ENCODE assay signal across 26 cellular contexts in the genomic region with DNA sequence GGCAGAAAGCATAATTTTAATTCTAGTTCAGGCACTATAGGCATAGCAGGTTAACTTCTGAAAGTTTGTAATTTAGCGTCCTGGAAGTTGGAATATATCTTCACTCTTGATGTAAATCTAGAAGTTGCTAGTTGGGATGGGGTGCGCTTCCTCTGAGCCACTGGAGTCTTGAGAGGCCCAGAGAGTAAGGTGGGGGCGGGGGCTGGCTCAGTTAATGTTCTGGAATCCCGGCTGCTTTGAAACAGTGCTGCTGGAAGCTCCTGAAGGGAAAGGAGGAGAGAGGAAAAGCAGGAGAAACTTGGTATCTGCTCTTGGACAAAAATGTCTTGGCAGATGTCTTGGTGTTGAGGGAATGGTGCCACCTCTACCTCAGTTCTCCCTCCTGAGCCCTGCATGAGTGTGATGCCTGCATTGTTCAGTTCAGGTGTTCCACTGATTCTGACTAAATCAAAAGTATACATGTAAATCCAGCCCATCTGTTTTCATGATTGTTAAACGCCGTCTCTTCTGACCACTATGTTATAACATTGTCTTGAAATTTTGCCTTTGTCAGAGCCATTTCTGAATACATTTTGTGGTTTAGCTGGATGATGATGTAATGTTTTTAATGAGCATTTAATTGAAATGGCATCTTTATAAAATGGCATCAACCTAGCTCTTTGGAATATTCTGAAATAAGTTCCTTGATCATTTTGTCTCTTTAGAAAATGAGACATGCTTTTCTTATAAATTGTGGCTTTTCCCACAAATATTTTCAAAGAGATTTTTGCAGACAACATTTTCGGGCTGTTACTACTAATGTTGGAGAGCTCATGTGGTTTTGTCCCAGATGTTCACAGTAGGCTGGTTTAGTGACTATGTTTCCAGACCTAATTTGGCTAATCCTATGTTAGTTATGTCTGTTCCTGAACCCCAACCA.
DNase-seq lines count a peak whose midpoint lies in the region; ATAC-seq, FAIRE-seq and TF ChIP-seq lines count a peak whose summit lies in the region.
"Had no signal": no experiment of that assay in that cellular context is flagged by ENCODE, and none has a peak within 500 bp of the region (broad histone marks: within the 10 kb centered on the region; RNA-seq: fewer than 3 reads in every experiment).

No MANE protein-coding gene starts in this region.

- H3K4me3 ChIP-seq in AG10803 (ENCODE audit: low read length), result no peak overlapping the region
- no peak overlapping the region for H3K4me3 ChIP-seq in adipocyte (ENCODE audit: low read length)
- no peak overlapping the region for H3K4me3 ChIP-seq in kidney (ENCODE audit: low read length in 2 of 2)
- H3K4me3 ChIP-seq: Peyer's patch, thyroid gland had no signal

- no peaks in the 10 kb centered on the region for H3K27me3 ChIP-seq in adipocyte (replicated peaks; ENCODE audit: control insufficient read depth, insufficient read depth, low read length)
- H3K27me3 ChIP-seq: foreskin keratinocyte, Peyer's patch, thyroid gland had no signal

- no peak for ATAC-seq in Right ventricle myocardium superior (ENCODE audit: poor library complexity)
- ATAC-seq in GM18519 (IDR thresholded peaks at IDR 0.05; ENCODE audit: low FRiP score, unreplicated experiment), result no peak
- ATAC-seq: foreskin keratinocyte had no signal

- peak; percentile 5 for DNase-seq in AG10803 (ENCODE audit: low read depth)
- DNase-seq in H4 (ENCODE audit: low spot score), result peak; percentile 29
- DNase-seq in adipocyte (ENCODE audit: low read depth), result peak; percentile 19
- DNase-seq in myocyte (ENCODE audit: low read depth), result peak; percentile 39
- DNase-seq in kidney, result no peak
- DNase-seq in AG08396 (ENCODE audit: low spot score), result no peak
- DNase-seq in Right ventricle myocardium superior, result no peak
- DNase-seq: activated CD4-positive, alpha-beta T cell treated with anti-CD3 and anti-CD28 coated beads, Interleukin-2, amount 10 ng/mL, durations not matched to agents 24 days and 14 days; activated naive CD4-positive, alpha-beta T cell treated with anti-CD3 and anti-CD28 coated beads, Interleukin-2, amount 50 U/mL, for 16 hours; anterior cingulate cortex; C1 segment of cervical spinal cord; DMS 273 treated with DMSO at 0.1 percent for 48 hours; erythroblast; foreskin keratinocyte; GDM1; KG1; NCI-H1105; NCI-H2107; NCI-H510A; NK-92 treated with Interleukin-12 subunit alpha and Interleukin-12 subunit beta, amount 100 ng/mL, for 24 hours; retina; stimulated activated CD4-positive, alpha-beta T cell treated with anti-CD3 and anti-CD28 coated beads, Interleukin-4, amount 100 ng/mL, for 4 hours; thyroid gland had no signal

- no peak overlapping the region for H3K27ac ChIP-seq in kidney (ENCODE audit: low read depth in 2 of 2, low read length in 2 of 2)
- H3K27ac ChIP-seq: foreskin keratinocyte, Peyer's patch, thyroid gland had no signal

- intact Hi-C loops in kidney (cut with DNase I), result no loop called here
- intact Hi-C loops in Right ventricle myocardium superior (cut with DNase I), result no loop called here

- H3K9ac ChIP-seq in adipocyte (ENCODE audit: low read length) (no peak overlapping the region), kidney (ENCODE audit: low read length in 2 of 2) (no peak overlapping the region)

- H3K36me3 ChIP-seq in adipocyte (ENCODE audit: control insufficient read depth, insufficient read depth, low read length, severe bottlenecking) (no peaks in the 10 kb centered on the region), kidney (ENCODE audit: control insufficient read depth in 1 of 2, insufficient read depth in 2 of 2, low read length in 2 of 2) (no peaks in the 10 kb centered on the region)
- H3K36me3 ChIP-seq: Peyer's patch, thyroid gland had no signal

- H3K4me1 ChIP-seq in adipocyte (ENCODE audit: control insufficient read depth, insufficient read depth, low read length), result no peaks in the 10 kb centered on the region
- H3K4me1 ChIP-seq in kidney (ENCODE audit: control insufficient read depth in 1 of 2, insufficient read depth in 1 of 2, low read depth in 1 of 2, low read length in 2 of 2), result no peaks in the 10 kb centered on the region
- H3K4me1 ChIP-seq: Peyer's patch, thyroid gland had no signal

- H3K9me3 ChIP-seq in adipocyte (ENCODE audit: control insufficient read depth, low read length) (no peaks in the 10 kb centered on the region), kidney (ENCODE audit: control insufficient read depth in 1 of 2, low read length in 2 of 2) (no peaks in the 10 kb centered on the region)
- H3K9me3 ChIP-seq: Peyer's patch, thyroid gland had no signal

- no peak for TF ChIP-seq CTCF in AG10803 (conservative IDR thresholded peaks at IDR 0.05; ENCODE audit: low read length)
- TF ChIP-seq CTCF in kidney (IDR thresholded peaks at IDR 0.05; ENCODE audit: borderline replicate concordance, extremely low read depth, insufficient read depth), result no peak

- no peak for FAIRE-seq in kidney (lab: Jason Lieb, UNC)
- FAIRE-seq: A204.1 had no signal

Comparison
In these comparisons a context has a peak if more than half of its experiments do, and no peak if none do; other contexts are left out.
1. DNase-seq: peak in AG10803 (single experiment), H4 (single experiment), adipocyte (single experiment) and myocyte (single experiment); none in kidney (single experiment), AG08396 (single experiment) and Right ventricle myocardium superior (single experiment).